In the genomic region with DNA sequence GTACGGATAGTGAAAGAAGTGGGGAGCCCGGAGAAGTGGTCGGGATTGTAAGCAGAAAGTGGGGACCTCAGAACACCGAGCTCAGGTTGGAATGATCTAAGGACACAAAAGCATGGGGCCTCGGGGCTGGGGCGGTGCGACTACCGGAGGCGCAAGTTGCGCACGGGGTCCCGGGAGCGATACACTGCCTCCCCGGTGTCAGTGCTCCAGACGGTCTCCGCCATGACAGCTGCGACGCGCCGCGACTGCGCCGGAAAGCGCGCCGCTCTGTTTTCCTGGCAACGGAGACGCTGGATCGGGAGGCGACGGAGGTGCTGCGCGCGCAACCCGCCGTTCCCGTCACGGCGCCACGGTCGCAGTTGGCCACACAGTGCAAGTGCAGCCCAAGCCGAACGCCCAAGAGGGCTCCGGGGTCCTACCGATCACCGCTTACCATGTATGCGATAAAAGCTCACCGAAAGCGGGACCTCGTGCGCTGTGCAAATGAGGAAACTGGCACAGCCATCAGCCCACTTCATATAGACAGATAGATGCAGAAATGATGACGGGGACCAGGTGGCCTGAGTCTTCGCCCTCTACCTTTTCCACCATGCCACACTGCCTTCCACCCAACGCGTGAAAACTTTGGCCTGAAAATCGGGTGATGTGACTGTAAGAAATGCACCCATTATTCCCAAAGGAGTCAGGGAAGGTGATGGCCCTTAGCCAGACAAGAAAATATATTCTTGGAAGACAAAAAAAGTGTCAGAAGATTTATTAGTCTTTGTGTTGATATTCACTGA, we compare ENCODE assay signal across 8 cellular contexts. TPM values are rescaled to one million over a fixed set of nuclear protein-coding genes. Genes with fewer than 3 reads are reported as not detected.
DNase-seq lines count a peak whose midpoint lies in the region; ATAC-seq and TF ChIP-seq lines count a peak whose summit lies in the region.

Gene MKS1 (minus strand): TSS at position 249 of the 782 bp plus-strand sequence. CDS start 25 bp downstream, at position 224.

- H3K27me3 ChIP-seq in PC-3 (ENCODE audit: low read length) (no peaks in the 10 kb centered on the region), esophagus (ENCODE audit: control insufficient read depth in 1 of 2, insufficient read depth in 2 of 2, low read length in 2 of 2) (no peaks in the 10 kb centered on the region), muscle layer of colon (ENCODE audit: control insufficient read depth in 1 of 2, insufficient read depth in 2 of 2, low read length in 2 of 2) (no peaks in the 10 kb centered on the region)

- H3K36me3 ChIP-seq in PC-3 (ENCODE audit: low read depth, low read length) (no peaks in the 10 kb centered on the region), esophagus (ENCODE audit: control insufficient read depth in 2 of 2, insufficient read depth in 2 of 2, low read length in 1 of 2) (peaks cover 2% of the 10 kb centered on the region in 2 donors), muscle layer of colon (ENCODE audit: insufficient read depth, low read length) (peaks cover 12% of the 10 kb centered on the region)

- peak; percentile 60; the same call in 1 of the 2 replicates for TF ChIP-seq CTCF in PC-3 (conservative IDR thresholded peaks at IDR 0.05; ENCODE audit: low read depth, low read length)

- POLR2A ChIA-PET in PC-3 (lab: Charles Lee; ENCODE audit: unreplicated experiment): interaction anchor here (0.5 to 0.6 kb wide), 5 partner anchors 119 to 944 kb away, joined by 4 to 5 read pairs (median 4); no protein-coding TSS in a partner anchor

- H3K4me1 ChIP-seq in PC-3 (ENCODE audit: insufficient read depth, low read length) (peaks cover 22% of the 10 kb centered on the region), esophagus (ENCODE audit: control insufficient read depth in 2 of 2, insufficient read depth in 2 of 2, low read length in 1 of 2) (no peaks in the 10 kb centered on the region), muscle layer of colon (ENCODE audit: insufficient read depth, low read length) (peaks cover 7% of the 10 kb centered on the region)

- no peaks in the 10 kb centered on the region for H3F3A ChIP-seq in PC-3 (ENCODE audit: low read length, unreplicated experiment)

- H3K4me2 ChIP-seq in PC-3 (ENCODE audit: low read length): peak within 1 kb of the TSS; percentile 99

- H3K9ac ChIP-seq in PC-3 (ENCODE audit: low read length) (peak within 1 kb of the TSS; percentile 87), muscle layer of colon (ENCODE audit: low read length) (peak within 1 kb of the TSS; percentile 85)

- H2AFZ ChIP-seq in PC-3 (ENCODE audit: low read length): peak within 1 kb of the TSS; percentile 96

- H3K79me2 ChIP-seq in PC-3 (ENCODE audit: low read length): no peaks in the 10 kb centered on the region

- no peaks in the 10 kb centered on the region for H3K9me2 ChIP-seq in PC-3 (replicated peaks; ENCODE audit: low read length)

- ATAC-seq in GM21717 (IDR thresholded peaks at IDR 0.05; ENCODE audit: unreplicated experiment): peak; percentile 91
- peak; percentile 98 for ATAC-seq in PC-3

- in situ Hi-C loops in KBM-7 (cut with MboI; ENCODE audit: low pct_unique_long_range_greater_than_20kb, low sequenced_read_pairs): no loop called here

- H3K27ac ChIP-seq in PC-3 (ENCODE audit: low read length): 0 out of 2 replicates have a peak within 1 kb of the TSS, but pooled peaks have one; percentile 1
- H3K27ac ChIP-seq in esophagus (ENCODE audit: low read depth in 2 of 2, low read length in 1 of 2): peak within 1 kb of the TSS; percentile 57 to 91
- H3K27ac ChIP-seq in muscle layer of colon (ENCODE audit: low read depth, low read length): peak within 1 kb of the TSS; percentile 57

- CTCF ChIA-PET in PC-3 (lab: Charles Lee): no interaction called here

- WGBS in esophagus, 2 donors: 1% methylated on average over 56 of the region's 56 CpGs

- BruUV-seq in PC-3 (replicated peaks; lab: Mats Ljungman, UMichigan): TSS peak; percentile 89

- H3K4me3 ChIP-seq in PC-3 (ENCODE audit: low read length) (peak within 1 kb of the TSS; percentile 92), esophagus (ENCODE audit: low read depth in 1 of 2, low read length in 2 of 2) (peak within 1 kb of the TSS; percentile 84 to 87), muscle layer of colon (ENCODE audit: low read depth in 1 of 2, low read length in 2 of 2) (peak within 1 kb of the TSS; percentile 51 to 93)

- no peaks in the 10 kb centered on the region for H3K9me3 ChIP-seq in PC-3 (ENCODE audit: low read length)
- no peaks in the 10 kb centered on the region for H3K9me3 ChIP-seq in esophagus (ENCODE audit: control insufficient read depth in 2 of 2, insufficient read depth in 1 of 2, low read depth in 1 of 2, low read length in 1 of 2)
- no peaks in the 10 kb centered on the region for H3K9me3 ChIP-seq in muscle layer of colon (ENCODE audit: low read length)

- intact Hi-C loops in PC-3 (cut with micrococcal nuclease): no loop called here

- DNase-seq in DMS79 treated with DMSO at 0.1 percent for 48 hours (lab: John Stamatoyannopoulos, UW) (peak; percentile 62), KBM-7 (peak; percentile 97), PC-3 (peak; percentile 97)
- DNase-seq in activated T-cell treated with anti-CD3 and anti-CD28 coated beads, Interleukin-2, amount 50 U/mL, for 1 hour: peak; percentile 95
- DNase-seq in stimulated activated CD8-positive, alpha-beta memory T cell treated with anti-CD3 and anti-CD28 coated beads, Interleukin-7, amount 100 ng/mL, for 1 hour (ENCODE audit: low read depth in 2 of 2): peak; percentile 90 to 91

- H4K20me1 ChIP-seq in PC-3 (ENCODE audit: low read length): no peaks in the 10 kb centered on the region

RNA-seq across cellular contexts. Expression of gene MKS1, which starts in this region (rescaled TPM):
- total RNA-seq in PC-3 (2014; rRNA removed): 23.9 and 33.1 TPM in 2 replicates
- polyA plus RNA-seq in esophagus: 10 to 100 TPM in 1 of 2 donors, 1 to 10 TPM in 1; 7.8 to 10.2 TPM

Comparison
In these comparisons a context has a peak if more than half of its experiments do, and no peak if none do; other contexts are left out.
1. Peak in every context shown above with its lines: DNase-seq, ATAC-seq, H3K4me3 ChIP-seq and H3K27ac ChIP-seq.
2. H3K27ac ChIP-seq: peak in every context shown above with its lines; median percentile 74 in esophagus; 57 in muscle layer of colon; 1 in PC-3.